ENCODE assay signal across 22 cellular contexts in genomic region chr7:92110857-92111256, GRCh38.
"Had no signal": no experiment of that assay in that cellular context is flagged by ENCODE, and none has a peak within 500 bp of the region (broad histone marks: within the 10 kb centered on the region; RNA-seq: fewer than 3 reads in every experiment).

No MANE protein-coding gene starts in this region.

- DNase-seq: IMR-90, Kasumi-1, MM.1S, NCI-H1092 treated with DMSO at 0.1 percent for 48 hours, NCI-H1436, NCI-H187, NCI-H2029, NCI-H2081 treated with DMSO at 0.1 percent for 48 hours, NCI-H2171, NCI-H226, NCI-H446, NCI-H510A, NCI-H524 treated with DMSO at 0.1 percent for 48 hours, NCI-H69, NCI-H774, Right ventricle myocardium superior, RPMI8226, SIG-M5 had no signal

- H3K4me3 ChIP-seq: SJSA1, SK-N-MC had no signal

- FAIRE-seq: RCC 7860 had no signal

- H3K4me1 ChIP-seq: SJSA1 had no signal

- H3K9me3 ChIP-seq: SJSA1 had no signal

- H3K27ac ChIP-seq: KMS-11, SJSA1, SK-N-MC had no signal

- H3K27me3 ChIP-seq: SJSA1 had no signal
